1 cellular context compared by ENCODE assay signal in genomic region chr5:2205185-2205585, GRCh38.
TF ChIP-seq lines count a peak whose summit lies in the region.

No MANE protein-coding gene starts in this region.

TF ChIP-seq in HepG2, 621 proteins besides CTCF, POLR2A, EP300 and RAD21 (continued from another document):
- no peak for TF ChIP-seq ZNF670 (CRISPR knock-in tag; IDR thresholded peaks at IDR 0.05; ENCODE audit: borderline replicate concordance)
- TF ChIP-seq ATAD3A (CRISPR knock-in tag; IDR thresholded peaks at IDR 0.05) = no peak
- TF ChIP-seq MIER3 (CRISPR knock-in tag; IDR thresholded peaks at IDR 0.05; ENCODE audit: borderline replicate concordance) = no peak
- TF ChIP-seq E2F5 (CRISPR knock-in tag; conservative IDR thresholded peaks at IDR 0.05) = no peak
- TF ChIP-seq ZNF572 (CRISPR knock-in tag; IDR thresholded peaks at IDR 0.05) = no peak
- TF ChIP-seq FOXK1 (CRISPR knock-in tag; IDR thresholded peaks at IDR 0.05; ENCODE audit: borderline replicate concordance, low read depth) = no peak
TF ChIP-seq in HepG2: peak in this region for 0.
